2 cellular contexts compared by ENCODE assay signal in the genomic region with DNA sequence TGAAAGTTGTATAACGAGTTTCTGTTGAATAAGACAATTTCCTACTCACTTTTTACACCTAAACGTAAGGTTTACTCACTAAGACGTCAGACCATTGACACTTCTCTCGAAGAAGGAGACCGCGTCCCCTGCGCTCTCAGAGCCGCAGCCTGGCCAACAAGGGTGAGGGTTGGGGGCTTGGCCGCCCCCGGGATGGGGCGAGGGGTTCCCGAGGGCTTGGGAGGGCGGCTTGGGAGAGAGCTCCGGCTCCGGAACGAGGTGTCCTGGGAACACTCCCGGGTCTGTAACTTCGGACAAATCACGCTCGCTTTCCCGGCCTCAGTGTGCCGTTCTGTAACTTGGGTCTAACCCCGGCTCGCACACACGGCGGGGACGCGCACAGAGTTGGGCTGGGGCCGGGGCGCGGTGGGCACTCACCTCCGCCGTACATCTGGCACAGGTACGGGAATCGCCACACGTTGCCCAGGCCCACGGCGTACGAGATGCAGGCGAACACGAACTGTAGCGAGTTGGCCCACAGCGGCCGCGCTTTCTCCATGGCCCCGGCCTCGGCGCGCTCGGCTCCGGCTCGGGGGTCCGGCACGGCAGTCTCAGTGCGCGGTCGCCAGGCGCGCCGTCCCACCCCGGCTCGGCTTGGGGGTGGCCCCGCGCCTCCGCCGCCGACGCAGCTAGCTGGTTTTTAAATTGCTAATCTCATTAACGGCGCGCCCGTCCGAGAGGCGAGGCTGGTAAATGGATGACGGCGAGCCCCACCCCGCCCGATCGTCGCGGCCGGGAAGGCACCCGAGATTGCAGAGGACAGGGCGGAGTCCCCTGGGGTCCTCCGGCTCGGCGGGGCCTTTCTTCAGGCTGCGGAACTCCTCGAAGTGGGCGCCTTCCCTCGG.
TF ChIP-seq lines count a peak whose summit lies in the region.

SLC6A20 (minus strand) TSS at position 655 of the 884 bp plus-strand sequence; CDS start at position 538, 117 bp downstream.

TF ChIP-seq in K562, 482 proteins besides CTCF, POLR2A, EP300 and RAD21:
- peak; percentile 69 for TF ChIP-seq RBM25 (IDR thresholded peaks at IDR 0.05; ENCODE audit: low read depth, low read length, severe bottlenecking)
- TF ChIP-seq MIER1 (IDR thresholded peaks at IDR 0.05; ENCODE audit: low read depth), result no peak
- TF ChIP-seq ZNF140 (CRISPR knock-in tag; IDR thresholded peaks at IDR 0.05), result no peak
- peak; percentile 41; the same call in 1 of the 2 replicates for TF ChIP-seq RNF2 (IDR thresholded peaks at IDR 0.05)
- TF ChIP-seq FIP1L1 (IDR thresholded peaks at IDR 0.05; ENCODE audit: low read depth, low read length, poor library complexity, severe bottlenecking), result peak; percentile 21

TF ChIP-seq in HepG2, 621 proteins besides CTCF, POLR2A, EP300 and RAD21:
- TF ChIP-seq, protein P1, sequence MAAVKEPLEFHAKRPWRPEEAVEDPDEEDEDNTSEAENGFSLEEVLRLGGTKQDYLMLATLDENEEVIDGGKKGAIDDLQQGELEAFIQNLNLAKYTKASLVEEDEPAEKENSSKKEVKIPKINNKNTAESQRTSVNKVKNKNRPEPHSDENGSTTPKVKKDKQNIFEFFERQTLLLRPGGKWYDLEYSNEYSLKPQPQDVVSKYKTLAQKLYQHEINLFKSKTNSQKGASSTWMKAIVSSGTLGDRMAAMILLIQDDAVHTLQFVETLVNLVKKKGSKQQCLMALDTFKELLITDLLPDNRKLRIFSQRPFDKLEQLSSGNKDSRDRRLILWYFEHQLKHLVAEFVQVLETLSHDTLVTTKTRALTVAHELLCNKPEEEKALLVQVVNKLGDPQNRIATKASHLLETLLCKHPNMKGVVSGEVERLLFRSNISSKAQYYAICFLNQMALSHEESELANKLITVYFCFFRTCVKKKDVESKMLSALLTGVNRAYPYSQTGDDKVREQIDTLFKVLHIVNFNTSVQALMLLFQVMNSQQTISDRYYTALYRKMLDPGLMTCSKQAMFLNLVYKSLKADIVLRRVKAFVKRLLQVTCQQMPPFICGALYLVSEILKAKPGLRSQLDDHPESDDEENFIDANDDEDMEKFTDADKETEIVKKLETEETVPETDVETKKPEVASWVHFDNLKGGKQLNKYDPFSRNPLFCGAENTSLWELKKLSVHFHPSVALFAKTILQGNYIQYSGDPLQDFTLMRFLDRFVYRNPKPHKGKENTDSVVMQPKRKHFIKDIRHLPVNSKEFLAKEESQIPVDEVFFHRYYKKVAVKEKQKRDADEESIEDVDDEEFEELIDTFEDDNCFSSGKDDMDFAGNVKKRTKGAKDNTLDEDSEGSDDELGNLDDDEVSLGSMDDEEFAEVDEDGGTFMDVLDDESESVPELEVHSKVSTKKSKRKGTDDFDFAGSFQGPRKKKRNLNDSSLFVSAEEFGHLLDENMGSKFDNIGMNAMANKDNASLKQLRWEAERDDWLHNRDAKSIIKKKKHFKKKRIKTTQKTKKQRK (IDR thresholded peaks at IDR 0.05; ENCODE audit: low read length), result no peak
- TF ChIP-seq ZFP36 (IDR thresholded peaks at IDR 0.05; ENCODE audit: borderline replicate concordance, low read depth, low read length, partially characterized antibody) (no peak), FOXC1 (CRISPR knock-in tag; IDR thresholded peaks at IDR 0.05; ENCODE audit: borderline replicate concordance) (no peak), ZNF629 (CRISPR knock-in tag; conservative IDR thresholded peaks at IDR 0.05) (peak; percentile 85), RNF2 (conservative IDR thresholded peaks at IDR 0.05; ENCODE audit: low read depth) (peak; percentile 1; the same call in 1 of the 2 replicates), TBL1XR1 (IDR thresholded peaks at IDR 0.05; ENCODE audit: borderline replicate concordance, low read length, partially characterized antibody) (no peak)
